In genomic region chr10:101444058-101444457, GRCh38 we compare ENCODE assay signal across 1 cellular context.
TF ChIP-seq lines count a peak whose summit lies in the region.

No MANE protein-coding gene starts in this region.

TF ChIP-seq in K562, 482 proteins besides CTCF, POLR2A, EP300 and RAD21 (continued from another document):
- TF ChIP-seq RREB1 (CRISPR knock-in tag; IDR thresholded peaks at IDR 0.05) (no peak), SMAD3 (CRISPR knock-in tag; conservative IDR thresholded peaks at IDR 0.05) (no peak), ZBTB1 (CRISPR knock-in tag; IDR thresholded peaks at IDR 0.05; ENCODE audit: borderline replicate concordance, low read depth) (no peak), XRCC3 (IDR thresholded peaks at IDR 0.05) (no peak), OTX1 (CRISPR knock-in tag; IDR thresholded peaks at IDR 0.05) (no peak), ATF4 (CRISPR knock-in tag; IDR thresholded peaks at IDR 0.05) (no peak), TAF7 (tag; IDR thresholded peaks at IDR 0.05) (no peak), NBN (IDR thresholded peaks at IDR 0.05; ENCODE audit: low read depth) (no peak), ARID4B (CRISPR knock-in tag; IDR thresholded peaks at IDR 0.05) (no peak), ZFP1 (CRISPR knock-in tag; IDR thresholded peaks at IDR 0.05) (no peak), SMAD4 (CRISPR knock-in tag; conservative IDR thresholded peaks at IDR 0.05) (no peak), ESRRB (CRISPR knock-in tag; IDR thresholded peaks at IDR 0.05; ENCODE audit: borderline replicate concordance) (no peak), THAP12 (CRISPR knock-in tag; IDR thresholded peaks at IDR 0.05) (no peak)
